Comparison of ENCODE assay signal across 2 cellular contexts in genomic region chr5:106195679-106196078, GRCh38.
TF ChIP-seq lines count a peak whose summit lies in the region.

No MANE protein-coding gene starts in this region.

TF ChIP-seq in GM23338, 12 proteins besides CTCF, POLR2A, EP300 and RAD21:
- TF ChIP-seq ZNF462 (CRISPR knock-in tag; IDR thresholded peaks at IDR 0.05) (no peak), REST (IDR thresholded peaks at IDR 0.05; ENCODE audit: unreplicated experiment) (no peak), NANOG (IDR thresholded peaks at IDR 0.05; ENCODE audit: borderline replicate concordance) (no peak), EZH2phosphoT487 (IDR thresholded peaks at IDR 0.05; ENCODE audit: unreplicated experiment) (no peak), JUNB (IDR thresholded peaks at IDR 0.05; ENCODE audit: unreplicated experiment) (no peak)
TF ChIP-seq in GM23338: peak in this region for 0.

TF ChIP-seq in H1, 55 proteins besides CTCF, POLR2A, EP300 and RAD21 (continued from another document):
- TF ChIP-seq RFX5 (IDR thresholded peaks at IDR 0.05; ENCODE audit: borderline replicate concordance, low read depth, low read length) = no peak
- no peak for TF ChIP-seq BACH1 (IDR thresholded peaks at IDR 0.05; ENCODE audit: low read length)
- TF ChIP-seq RXRA (IDR thresholded peaks at IDR 0.05; ENCODE audit: insufficient read depth, low read depth, low read length) = no peak
- no peak for TF ChIP-seq CTBP2 (IDR thresholded peaks at IDR 0.05; ENCODE audit: borderline replicate concordance, insufficient read depth, insufficient read length, low read length)
- TF ChIP-seq GTF2F1 (IDR thresholded peaks at IDR 0.05; ENCODE audit: borderline replicate concordance, low read depth, low read length) = no peak
- TF ChIP-seq SIN3A (conservative IDR thresholded peaks at IDR 0.05 in 1 of 2, IDR thresholded peaks at IDR 0.05 in 1 of 2; ENCODE audit: low read depth in 1 of 2, low read length in 2 of 2) = no peak
- TF ChIP-seq, protein P1, sequence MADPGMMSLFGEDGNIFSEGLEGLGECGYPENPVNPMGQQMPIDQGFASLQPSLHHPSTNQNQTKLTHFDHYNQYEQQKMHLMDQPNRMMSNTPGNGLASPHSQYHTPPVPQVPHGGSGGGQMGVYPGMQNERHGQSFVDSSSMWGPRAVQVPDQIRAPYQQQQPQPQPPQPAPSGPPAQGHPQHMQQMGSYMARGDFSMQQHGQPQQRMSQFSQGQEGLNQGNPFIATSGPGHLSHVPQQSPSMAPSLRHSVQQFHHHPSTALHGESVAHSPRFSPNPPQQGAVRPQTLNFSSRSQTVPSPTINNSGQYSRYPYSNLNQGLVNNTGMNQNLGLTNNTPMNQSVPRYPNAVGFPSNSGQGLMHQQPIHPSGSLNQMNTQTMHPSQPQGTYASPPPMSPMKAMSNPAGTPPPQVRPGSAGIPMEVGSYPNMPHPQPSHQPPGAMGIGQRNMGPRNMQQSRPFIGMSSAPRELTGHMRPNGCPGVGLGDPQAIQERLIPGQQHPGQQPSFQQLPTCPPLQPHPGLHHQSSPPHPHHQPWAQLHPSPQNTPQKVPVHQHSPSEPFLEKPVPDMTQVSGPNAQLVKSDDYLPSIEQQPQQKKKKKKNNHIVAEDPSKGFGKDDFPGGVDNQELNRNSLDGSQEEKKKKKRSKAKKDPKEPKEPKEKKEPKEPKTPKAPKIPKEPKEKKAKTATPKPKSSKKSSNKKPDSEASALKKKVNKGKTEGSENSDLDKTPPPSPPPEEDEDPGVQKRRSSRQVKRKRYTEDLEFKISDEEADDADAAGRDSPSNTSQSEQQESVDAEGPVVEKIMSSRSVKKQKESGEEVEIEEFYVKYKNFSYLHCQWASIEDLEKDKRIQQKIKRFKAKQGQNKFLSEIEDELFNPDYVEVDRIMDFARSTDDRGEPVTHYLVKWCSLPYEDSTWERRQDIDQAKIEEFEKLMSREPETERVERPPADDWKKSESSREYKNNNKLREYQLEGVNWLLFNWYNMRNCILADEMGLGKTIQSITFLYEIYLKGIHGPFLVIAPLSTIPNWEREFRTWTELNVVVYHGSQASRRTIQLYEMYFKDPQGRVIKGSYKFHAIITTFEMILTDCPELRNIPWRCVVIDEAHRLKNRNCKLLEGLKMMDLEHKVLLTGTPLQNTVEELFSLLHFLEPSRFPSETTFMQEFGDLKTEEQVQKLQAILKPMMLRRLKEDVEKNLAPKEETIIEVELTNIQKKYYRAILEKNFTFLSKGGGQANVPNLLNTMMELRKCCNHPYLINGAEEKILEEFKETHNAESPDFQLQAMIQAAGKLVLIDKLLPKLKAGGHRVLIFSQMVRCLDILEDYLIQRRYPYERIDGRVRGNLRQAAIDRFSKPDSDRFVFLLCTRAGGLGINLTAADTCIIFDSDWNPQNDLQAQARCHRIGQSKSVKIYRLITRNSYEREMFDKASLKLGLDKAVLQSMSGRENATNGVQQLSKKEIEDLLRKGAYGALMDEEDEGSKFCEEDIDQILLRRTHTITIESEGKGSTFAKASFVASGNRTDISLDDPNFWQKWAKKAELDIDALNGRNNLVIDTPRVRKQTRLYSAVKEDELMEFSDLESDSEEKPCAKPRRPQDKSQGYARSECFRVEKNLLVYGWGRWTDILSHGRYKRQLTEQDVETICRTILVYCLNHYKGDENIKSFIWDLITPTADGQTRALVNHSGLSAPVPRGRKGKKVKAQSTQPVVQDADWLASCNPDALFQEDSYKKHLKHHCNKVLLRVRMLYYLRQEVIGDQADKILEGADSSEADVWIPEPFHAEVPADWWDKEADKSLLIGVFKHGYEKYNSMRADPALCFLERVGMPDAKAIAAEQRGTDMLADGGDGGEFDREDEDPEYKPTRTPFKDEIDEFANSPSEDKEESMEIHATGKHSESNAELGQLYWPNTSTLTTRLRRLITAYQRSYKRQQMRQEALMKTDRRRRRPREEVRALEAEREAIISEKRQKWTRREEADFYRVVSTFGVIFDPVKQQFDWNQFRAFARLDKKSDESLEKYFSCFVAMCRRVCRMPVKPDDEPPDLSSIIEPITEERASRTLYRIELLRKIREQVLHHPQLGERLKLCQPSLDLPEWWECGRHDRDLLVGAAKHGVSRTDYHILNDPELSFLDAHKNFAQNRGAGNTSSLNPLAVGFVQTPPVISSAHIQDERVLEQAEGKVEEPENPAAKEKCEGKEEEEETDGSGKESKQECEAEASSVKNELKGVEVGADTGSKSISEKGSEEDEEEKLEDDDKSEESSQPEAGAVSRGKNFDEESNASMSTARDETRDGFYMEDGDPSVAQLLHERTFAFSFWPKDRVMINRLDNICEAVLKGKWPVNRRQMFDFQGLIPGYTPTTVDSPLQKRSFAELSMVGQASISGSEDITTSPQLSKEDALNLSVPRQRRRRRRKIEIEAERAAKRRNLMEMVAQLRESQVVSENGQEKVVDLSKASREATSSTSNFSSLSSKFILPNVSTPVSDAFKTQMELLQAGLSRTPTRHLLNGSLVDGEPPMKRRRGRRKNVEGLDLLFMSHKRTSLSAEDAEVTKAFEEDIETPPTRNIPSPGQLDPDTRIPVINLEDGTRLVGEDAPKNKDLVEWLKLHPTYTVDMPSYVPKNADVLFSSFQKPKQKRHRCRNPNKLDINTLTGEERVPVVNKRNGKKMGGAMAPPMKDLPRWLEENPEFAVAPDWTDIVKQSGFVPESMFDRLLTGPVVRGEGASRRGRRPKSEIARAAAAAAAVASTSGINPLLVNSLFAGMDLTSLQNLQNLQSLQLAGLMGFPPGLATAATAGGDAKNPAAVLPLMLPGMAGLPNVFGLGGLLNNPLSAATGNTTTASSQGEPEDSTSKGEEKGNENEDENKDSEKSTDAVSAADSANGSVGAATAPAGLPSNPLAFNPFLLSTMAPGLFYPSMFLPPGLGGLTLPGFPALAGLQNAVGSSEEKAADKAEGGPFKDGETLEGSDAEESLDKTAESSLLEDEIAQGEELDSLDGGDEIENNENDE (IDR thresholded peaks at IDR 0.05; ENCODE audit: insufficient replicate concordance, low read length) = no peak
- no peak for TF ChIP-seq SP4 (IDR thresholded peaks at IDR 0.05; ENCODE audit: low read length)
- TF ChIP-seq SP2 (IDR thresholded peaks at IDR 0.05; ENCODE audit: low read length) = no peak
